ENCODE assay signal across 30 cellular contexts in genomic region chr3:13085846-13086179, GRCh38.
"Had no signal": no experiment of that assay in that cellular context is flagged by ENCODE, and none has a peak within 500 bp of the region (broad histone marks: within the 10 kb centered on the region; RNA-seq: fewer than 3 reads in every experiment).

No MANE protein-coding gene starts in this region.

- H3K27ac ChIP-seq: breast epithelium, pancreas, prostate gland, stomach, thyroid gland, upper lobe of left lung, WERI-Rb-1 had no signal

- H3K4me1 ChIP-seq: breast epithelium, pancreas, prostate gland, stomach, thyroid gland, upper lobe of left lung had no signal

- ATAC-seq: activated CD8-positive, alpha-beta T cell treated with anti-CD3 and anti-CD28 coated beads for 36 hours; activated naive CD8-positive, alpha-beta T cell treated with anti-CD3 and anti-CD28 coated beads, Interleukin-2, amount 50 U/mL, for 24 hours; esophagus mucosa; left cardiac atrium; left ventricle myocardium superior; pancreas; sciatic nerve; stimulated activated effector memory CD8-positive, alpha-beta T cell treated with anti-CD3 and anti-CD28 coated beads, Interleukin-12 subunit alpha, Interleukin-12 subunit beta, amount 100 ng/mL, for 72 hours had no signal

- H3K27me3 ChIP-seq: breast epithelium, pancreas, stomach, thyroid gland, upper lobe of left lung had no signal

- H3K4me1 Mint-ChIP-seq: endodermal cell had no signal

- H3K27me3 Mint-ChIP-seq: activated CD8-positive, alpha-beta T cell treated with anti-CD3 and anti-CD28 coated beads for 36 hours; activated naive CD4-positive, alpha-beta T cell treated with anti-CD3 and anti-CD28 coated beads, Interleukin-2, amount 50 U/mL, for 24 hours; activated naive CD8-positive, alpha-beta T cell treated with anti-CD3 and anti-CD28 coated beads, Interleukin-2, amount 50 U/mL, for 24 hours had no signal

- H3K27ac Mint-ChIP-seq: activated CD8-positive, alpha-beta T cell treated with anti-CD3 and anti-CD28 coated beads for 36 hours; activated naive CD4-positive, alpha-beta T cell treated with anti-CD3 and anti-CD28 coated beads, Interleukin-2, amount 50 U/mL, for 24 hours; activated T-helper 2 cell treated with anti-CD3 and anti-CD28 coated beads, Interferon-gamma antibody, Interleukin-2, Interleukin-4, amounts not matched to agents 10 μg/mL and 5 μg/mL and 100 μg/mL, durations not matched to agents 14 hours and 24 hours and 36 hours; endodermal cell; nephron progenitor cell had no signal

- H3K9me3 Mint-ChIP-seq: activated CD8-positive, alpha-beta T cell treated with anti-CD3 and anti-CD28 coated beads for 36 hours; activated naive CD4-positive, alpha-beta T cell treated with anti-CD3 and anti-CD28 coated beads, Interleukin-2, amount 50 U/mL, for 24 hours; activated naive CD8-positive, alpha-beta T cell treated with anti-CD3 and anti-CD28 coated beads, Interleukin-2, amount 50 U/mL, for 24 hours; activated T-helper 2 cell treated with anti-CD3 and anti-CD28 coated beads, Interferon-gamma antibody, Interleukin-2, Interleukin-4, amounts not matched to agents 10 μg/mL and 5 μg/mL and 100 μg/mL, durations not matched to agents 14 hours and 24 hours and 36 hours; dendritic cell treated with granulocyte-macrophage colony-stimulating factor and Interleukin-4, amounts not matched to agents 40 ng/mL and 50 ng/mL, for 4 days; endodermal cell; nephron progenitor cell; stimulated activated effector memory CD8-positive, alpha-beta T cell treated with anti-CD3 and anti-CD28 coated beads, Interleukin-12 subunit alpha, Interleukin-12 subunit beta, amount 100 ng/mL, for 72 hours had no signal

- DNase-seq: activated CD4-positive, alpha-beta T cell treated with anti-CD3 and anti-CD28 coated beads, Interleukin-2, amount 50 U/mL, for 1 hour; activated CD8-positive, alpha-beta T cell treated with anti-CD3 and anti-CD28 coated beads for 36 hours; activated naive CD8-positive, alpha-beta T cell treated with anti-CD3 and anti-CD28 coated beads, Interleukin-2, amount 50 U/mL, for 24 hours; activated T-cell treated with anti-CD3 and anti-CD28 coated beads, Interleukin-2, amount 50 U/mL, for 48 hours; amygdala; central memory CD4-positive, alpha-beta T cell; endodermal cell; foreskin fibroblast; head of caudate nucleus; hippocampal formation; left cardiac atrium; left ventricle myocardium superior; nephron progenitor cell; pancreas; retina; stimulated activated CD4-positive, alpha-beta T cell treated with anti-CD3 and anti-CD28 coated beads, Interleukin-4, amount 100 ng/mL, for 24 hours; stomach; T1000; upper lobe of left lung; WERI-Rb-1 had no signal

- H3K36me3 ChIP-seq: breast epithelium, pancreas, prostate gland, stomach, thyroid gland, upper lobe of left lung, WERI-Rb-1 had no signal

- H3K4me3 Mint-ChIP-seq: activated CD8-positive, alpha-beta T cell treated with anti-CD3 and anti-CD28 coated beads for 36 hours; activated naive CD4-positive, alpha-beta T cell treated with anti-CD3 and anti-CD28 coated beads, Interleukin-2, amount 50 U/mL, for 24 hours; activated naive CD8-positive, alpha-beta T cell treated with anti-CD3 and anti-CD28 coated beads, Interleukin-2, amount 50 U/mL, for 24 hours; dendritic cell treated with granulocyte-macrophage colony-stimulating factor and Interleukin-4, amounts not matched to agents 40 ng/mL and 50 ng/mL, for 4 days; endodermal cell; nephron progenitor cell; stimulated activated effector memory CD8-positive, alpha-beta T cell treated with anti-CD3 and anti-CD28 coated beads, Interleukin-12 subunit alpha, Interleukin-12 subunit beta, amount 100 ng/mL, for 72 hours had no signal

- H3K36me3 Mint-ChIP-seq: activated naive CD4-positive, alpha-beta T cell treated with anti-CD3 and anti-CD28 coated beads, Interleukin-2, amount 50 U/mL, for 24 hours; stimulated activated effector memory CD8-positive, alpha-beta T cell treated with anti-CD3 and anti-CD28 coated beads, Interleukin-12 subunit alpha, Interleukin-12 subunit beta, amount 100 ng/mL, for 72 hours had no signal

- H3K9me3 ChIP-seq: breast epithelium, pancreas, prostate gland, stomach, thyroid gland, upper lobe of left lung had no signal

- H3K4me3 ChIP-seq: breast epithelium, pancreas, prostate gland, skin epidermis, stomach, thyroid gland, upper lobe of left lung had no signal
